In genomic region chr11:28704801-28705200, GRCh38 we compare ENCODE assay signal across 29 cellular contexts.
"Had no signal": no experiment of that assay in that cellular context is flagged by ENCODE, and none has a peak within 500 bp of the region (broad histone marks: within the 10 kb centered on the region; RNA-seq: fewer than 3 reads in every experiment).

No MANE protein-coding gene starts in this region.

- FAIRE-seq: kidney, pancreas, small intestine had no signal

- H3K4me3 ChIP-seq: dorsolateral prefrontal cortex, esophagus muscularis mucosa, gastrocnemius medialis, heart left ventricle, hepatocyte, lung, mucosa of descending colon, pancreas, right lobe of liver, suprapubic skin, transverse colon, upper lobe of right lung, uterus had no signal

- H3K27ac ChIP-seq: dorsolateral prefrontal cortex, esophagus muscularis mucosa, gastrocnemius medialis, heart left ventricle, hepatocyte, neutrophil, pancreas, right lobe of liver, suprapubic skin, transverse colon, upper lobe of right lung, uterus had no signal

- ATAC-seq: gastrocnemius medialis; heart left ventricle; left lobe of liver; mucosa of descending colon; natural killer cell treated with Interleukin-12 subunit alpha and Interleukin-12 subunit beta and Interleukin-15 and Interleukin-18, amount 100 ng/mL, for 72 hours; pancreas; right lobe of liver; stimulated activated naive CD8-positive, alpha-beta T cell treated with anti-CD3 and anti-CD28 coated beads, Interleukin-15, amount 100 ng/mL, for 72 hours; upper lobe of right lung had no signal

- H3K36me3 Mint-ChIP-seq: mesothelial cell of epicardium; naive B cell; natural killer cell treated with Interleukin-12 subunit alpha and Interleukin-12 subunit beta and Interleukin-15 and Interleukin-18, amount 100 ng/mL, for 72 hours had no signal

- H3K4me1 Mint-ChIP-seq: mesothelial cell of epicardium; naive B cell; neural crest cell; stimulated activated naive CD8-positive, alpha-beta T cell treated with anti-CD3 and anti-CD28 coated beads, Interleukin-15, amount 100 ng/mL, for 72 hours had no signal

- DNase-seq: cortex of kidney; dorsolateral prefrontal cortex; effector CD4-positive, alpha-beta T cell; endodermal cell; gastrocnemius medialis; heart left ventricle; kidney; mesenchymal stem cell; mucosa of descending colon; naive B cell; pancreas; right lobe of liver; small intestine; stimulated activated CD4-positive, alpha-beta T cell treated with anti-CD3 and anti-CD28 coated beads, Interleukin-15, amount 100 ng/mL, for 24 hours; stimulated activated CD4-positive, alpha-beta T cell treated with anti-CD3 and anti-CD28 coated beads, Interleukin-2, amount 100 ng/mL, for 48 hours; stimulated activated naive CD4-positive, alpha-beta T cell; stimulated activated naive CD8-positive, alpha-beta T cell treated with anti-CD3 and anti-CD28 coated beads, Interleukin-15, amount 100 ng/mL, for 72 hours; transverse colon; upper lobe of right lung; uterus had no signal

- H3K27me3 Mint-ChIP-seq: naive B cell; natural killer cell treated with Interleukin-12 subunit alpha and Interleukin-12 subunit beta and Interleukin-15 and Interleukin-18, amount 100 ng/mL, for 72 hours; stimulated activated naive CD8-positive, alpha-beta T cell treated with anti-CD3 and anti-CD28 coated beads, Interleukin-15, amount 100 ng/mL, for 72 hours had no signal

- H3K4me3 Mint-ChIP-seq: endodermal cell; mesothelial cell of epicardium; naive B cell; natural killer cell treated with Interleukin-12 subunit alpha and Interleukin-12 subunit beta and Interleukin-15 and Interleukin-18, amount 100 ng/mL, for 72 hours; neural crest cell; stimulated activated naive CD8-positive, alpha-beta T cell treated with anti-CD3 and anti-CD28 coated beads, Interleukin-15, amount 100 ng/mL, for 72 hours had no signal

- H3K4me2 ChIP-seq: hepatocyte had no signal

- H3K4me1 ChIP-seq: esophagus muscularis mucosa, gastrocnemius medialis, heart left ventricle, pancreas, right lobe of liver, suprapubic skin, transverse colon, upper lobe of right lung, uterus had no signal

- H3K27ac Mint-ChIP-seq: endodermal cell; mesothelial cell of epicardium; natural killer cell treated with Interleukin-12 subunit alpha and Interleukin-12 subunit beta and Interleukin-15 and Interleukin-18, amount 100 ng/mL, for 72 hours; stimulated activated naive CD8-positive, alpha-beta T cell treated with anti-CD3 and anti-CD28 coated beads, Interleukin-15, amount 100 ng/mL, for 72 hours had no signal

- H3K27me3 ChIP-seq: esophagus muscularis mucosa, gastrocnemius medialis, heart left ventricle, hepatocyte, neutrophil, pancreas, right lobe of liver, suprapubic skin, transverse colon, upper lobe of right lung, uterus had no signal

- H2AFZ ChIP-seq: hepatocyte had no signal

- H3K36me3 ChIP-seq: esophagus muscularis mucosa, gastrocnemius medialis, heart left ventricle, neutrophil, pancreas, right lobe of liver, suprapubic skin, transverse colon, upper lobe of right lung, uterus had no signal

- H3K9me3 ChIP-seq: esophagus muscularis mucosa, gastrocnemius medialis, heart left ventricle, mucosa of descending colon, neutrophil, pancreas, right lobe of liver, suprapubic skin, transverse colon, upper lobe of right lung, uterus had no signal

- H3K9me3 Mint-ChIP-seq: endodermal cell, neural crest cell had no signal
